ENCODE assay signal across 5 cellular contexts in genomic region chr5:167961731-167962130, GRCh38.
"Had no signal": no experiment of that assay in that cellular context is flagged by ENCODE, and none has a peak within 500 bp of the region (broad histone marks: within the 10 kb centered on the region; RNA-seq: fewer than 3 reads in every experiment).

No MANE protein-coding gene starts in this region.

- ATAC-seq: GM23338, HepG2 had no signal

- H3K27ac ChIP-seq: HL-60 had no signal

- DNase-seq: H9, HCEC 1CT had no signal

- H3K4me3 ChIP-seq: GM23338 had no signal
